9 cellular contexts compared by ENCODE assay signal in the genomic region with DNA sequence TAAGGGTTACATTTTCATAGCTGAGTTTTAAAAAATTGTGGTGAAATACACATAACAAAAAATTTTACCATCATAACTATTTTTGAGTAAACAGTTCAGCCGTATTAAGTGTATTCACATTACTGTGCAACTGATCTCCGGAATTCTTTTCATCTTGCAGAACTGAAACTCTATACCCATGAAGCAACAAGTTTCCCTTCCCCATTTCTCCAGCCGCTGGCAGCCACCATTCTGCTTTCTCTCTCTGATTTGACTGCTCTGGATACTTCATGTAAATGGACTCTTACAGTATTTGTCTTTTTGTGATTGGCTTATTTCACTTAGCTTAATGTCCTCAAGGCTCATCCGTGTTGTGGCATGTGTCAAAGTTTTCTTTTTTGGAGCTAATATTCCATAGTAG.
A peak's percentile ranks its signal among the peaks of the same experiment; 100 is the strongest.
DNase-seq lines count a peak whose midpoint lies in the region; ATAC-seq and TF ChIP-seq lines count a peak whose summit lies in the region.
"Had no signal": no experiment of that assay in that cellular context is flagged by ENCODE, and none has a peak within 500 bp of the region (broad histone marks: within the 10 kb centered on the region; RNA-seq: fewer than 3 reads in every experiment).

No MANE protein-coding gene starts in this region.

- H3K4me3 ChIP-seq in MG63 (no peak overlapping the region), tibial nerve (no peak overlapping the region)

- peaks cover 0 to 6% (median 0%) of the 10 kb centered on the region in 4 donors for H3K4me1 ChIP-seq in tibial nerve

- H3K36me3 Mint-ChIP-seq in dendritic cell treated with granulocyte-macrophage colony-stimulating factor and Interleukin-4, amounts not matched to agents 40 ng/mL and 50 ng/mL, for 4 days (ENCODE audit: low read depth): no peaks in the 10 kb centered on the region

- H3K27ac ChIP-seq in tibial nerve: no peak overlapping the region

- H3K27me3 ChIP-seq in MG63 (no peaks in the 10 kb centered on the region), tibial nerve (no peaks in the 10 kb centered on the region)

- peak in 1 of 2 donors; percentile 63 for TF ChIP-seq EP300 in tibial nerve (IDR thresholded peaks at IDR 0.05)

- no peaks in the 10 kb centered on the region for H3K9me3 Mint-ChIP-seq in dendritic cell treated with granulocyte-macrophage colony-stimulating factor and Interleukin-4, amounts not matched to agents 40 ng/mL and 50 ng/mL, for 4 days

- intact Hi-C loops in dendritic cell treated with granulocyte-macrophage colony-stimulating factor and Interleukin-4, amounts not matched to agents 40 ng/mL and 50 ng/mL, for 4 days (cut with micrococcal nuclease): loop anchor here (5.0 kb wide), 1 partner anchor 89 kb away; no protein-coding TSS in a partner anchor

- DNase-seq in activated CD4-positive, alpha-beta T cell treated with anti-CD3 and anti-CD28 coated beads for 4 hours: no peak
- DNase-seq in MG63: no peak
- no peak for DNase-seq in activated gamma-delta T cell (lab: John Stamatoyannopoulos, UW)
- no peak for DNase-seq in tibial nerve (ENCODE audit: low spot score in 2 of 2)
- DNase-seq: cerebellar nuclear complex had no signal

- no peak for TF ChIP-seq CTCF in tibial nerve (IDR thresholded peaks at IDR 0.05)

- H3K27me3 Mint-ChIP-seq in dendritic cell treated with granulocyte-macrophage colony-stimulating factor and Interleukin-4, amounts not matched to agents 40 ng/mL and 50 ng/mL, for 4 days: peaks cover 7% of the 10 kb centered on the region

- peak overlapping the region; percentile 88 for H3K27ac Mint-ChIP-seq in dendritic cell treated with granulocyte-macrophage colony-stimulating factor and Interleukin-4, amounts not matched to agents 40 ng/mL and 50 ng/mL, for 4 days

- 69 to 75% methylated on average over 4 of the region's 4 CpGs for WGBS in tibial nerve, 2 donors

- H3K4me1 Mint-ChIP-seq in dendritic cell treated with granulocyte-macrophage colony-stimulating factor and Interleukin-4, amounts not matched to agents 40 ng/mL and 50 ng/mL, for 4 days (ENCODE audit: low read depth): peaks cover 61% of the 10 kb centered on the region

- H3K4me3 Mint-ChIP-seq in dendritic cell treated with granulocyte-macrophage colony-stimulating factor and Interleukin-4, amounts not matched to agents 40 ng/mL and 50 ng/mL, for 4 days: peak overlapping the region; percentile 40

- ATAC-seq in GM18498 (IDR thresholded peaks at IDR 0.05; ENCODE audit: unreplicated experiment): peak; percentile 100
- peak; percentile 100 for ATAC-seq in GM21515 (IDR thresholded peaks at IDR 0.05; ENCODE audit: unreplicated experiment)
- ATAC-seq in HG03432 (IDR thresholded peaks at IDR 0.05; ENCODE audit: unreplicated experiment): peak; percentile 100

- H3K36me3 ChIP-seq in MG63: no peaks in the 10 kb centered on the region
- H3K36me3 ChIP-seq in tibial nerve: no peaks in the 10 kb centered on the region

- no peaks in the 10 kb centered on the region for H3K9me3 ChIP-seq in MG63
- H3K9me3 ChIP-seq in tibial nerve: peaks cover 0 to 5% (median 0%) of the 10 kb centered on the region in 4 donors

- TF ChIP-seq POLR2A in tibial nerve (IDR thresholded peaks at IDR 0.05): no peak
